In the genomic region with DNA sequence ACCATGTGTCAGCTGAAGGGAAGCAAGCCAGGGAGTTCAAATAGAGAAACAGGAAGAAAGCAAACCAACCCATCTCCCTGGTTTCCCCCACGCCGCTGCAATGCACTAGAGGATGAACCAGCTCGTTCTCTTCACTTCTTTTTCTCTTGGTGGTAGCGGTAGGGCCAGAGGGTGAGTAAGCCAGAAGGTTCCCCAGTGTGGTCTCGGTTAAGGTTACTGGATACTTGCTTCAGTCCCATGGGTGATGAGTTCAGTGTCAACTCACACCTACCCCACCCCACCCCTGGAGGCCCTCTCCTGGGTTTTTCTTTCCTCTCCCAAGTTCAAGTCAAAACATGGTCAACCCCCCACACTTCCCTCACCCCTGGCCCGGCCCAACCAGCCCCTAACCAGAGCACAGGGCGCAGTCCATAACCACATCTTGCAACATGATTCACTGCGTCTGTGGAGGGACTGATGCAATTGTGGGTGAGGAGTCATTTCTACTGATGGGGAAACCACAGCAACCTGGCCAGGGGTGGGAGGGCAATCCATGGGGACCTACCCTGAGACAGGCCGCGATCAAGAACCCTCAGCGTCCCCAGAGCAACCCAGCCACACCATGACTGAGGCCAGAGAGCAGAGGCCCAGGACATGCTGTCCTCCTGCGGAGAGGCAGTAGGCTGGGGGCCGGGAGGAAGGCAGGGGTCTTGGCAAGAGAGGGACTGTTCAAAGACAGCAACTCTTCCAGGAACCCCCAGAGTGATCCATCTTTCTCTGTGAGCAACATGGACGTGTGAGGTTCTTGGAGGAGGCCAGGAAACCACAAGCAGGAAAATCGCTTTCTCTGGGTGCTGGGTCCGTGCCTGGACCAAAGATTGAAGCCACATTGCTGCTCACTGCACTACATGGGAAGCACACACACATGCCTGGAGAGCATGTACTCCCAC, we compare ENCODE assay signal across 8 cellular contexts.
A peak's percentile ranks its signal among the peaks of the same experiment; 100 is the strongest.
DNase-seq lines count a peak whose midpoint lies in the region; ATAC-seq and TF ChIP-seq lines count a peak whose summit lies in the region.

No MANE protein-coding gene starts in this region.

- H3K27me3 Mint-ChIP-seq in CD4-positive, alpha-beta T cell, result peaks cover 7% of the 10 kb centered on the region
- H3K27me3 Mint-ChIP-seq in endothelial cell (ENCODE audit: unreplicated experiment), result peaks cover 4% of the 10 kb centered on the region

- H3K36me3 ChIP-seq in heart left ventricle, result no peaks in the 10 kb centered on the region

- POLR2A ChIA-PET in CD4-positive, alpha-beta T cell (lab: Charles Lee), result interaction anchor here (1.1 kb wide), 1 partner anchor 389 kb away, joined by 3 read pairs; a partner anchor contains a TSS

- WGBS in heart left ventricle, 4 donors, result 78 to 87% (median 83%) methylated on average over 14 to 16 of the region's 16 CpGs

- H3K27ac ChIP-seq in CD4-positive, alpha-beta T cell (ENCODE audit: low read depth, low read length), result no peak overlapping the region
- H3K27ac ChIP-seq in HL-60 (replicated peaks) (peak overlapping the region; percentile 80), heart left ventricle (peak overlapping the region in 1 of 12 donors; percentile 76)

- H3K4me1 ChIP-seq in heart left ventricle, result peaks cover 0 to 62% (median 0%) of the 10 kb centered on the region in 12 donors

- peak overlapping the region; percentile 19 for H3K27ac Mint-ChIP-seq in CD4-positive, alpha-beta T cell
- no peak overlapping the region for H3K27ac Mint-ChIP-seq in endothelial cell (ENCODE audit: unreplicated experiment)

- peak; percentile 50 for ATAC-seq in CD4-positive, alpha-beta T cell (ENCODE audit: poor library complexity)
- ATAC-seq in GM21381 (IDR thresholded peaks at IDR 0.05; ENCODE audit: unreplicated experiment), result peak; percentile 60
- peak; percentile 15 to 68 (median 66) for ATAC-seq in heart left ventricle

- no peaks in the 10 kb centered on the region for H3K36me3 Mint-ChIP-seq in CD4-positive, alpha-beta T cell (ENCODE audit: low read depth)
- peaks cover under 1% of the 10 kb centered on the region for H3K36me3 Mint-ChIP-seq in endothelial cell (ENCODE audit: low read depth, unreplicated experiment)

- H3K27me3 ChIP-seq in CD4-positive, alpha-beta T cell (ENCODE audit: control insufficient read depth, insufficient read depth, low read length), result no peaks in the 10 kb centered on the region
- no peaks in the 10 kb centered on the region for H3K27me3 ChIP-seq in HL-60 (ENCODE audit: insufficient read depth, poor library complexity, severe bottlenecking)
- H3K27me3 ChIP-seq in heart left ventricle, result peaks cover 0 to 6% (median 0%) of the 10 kb centered on the region in 9 donors

- H3K4me3 Mint-ChIP-seq in CD4-positive, alpha-beta T cell, result no peak overlapping the region
- no peak overlapping the region for H3K4me3 Mint-ChIP-seq in endothelial cell (ENCODE audit: unreplicated experiment)

- no peak for TF ChIP-seq POLR2A in heart left ventricle (IDR thresholded peaks at IDR 0.05)

- no peaks in the 10 kb centered on the region for H3K9me3 Mint-ChIP-seq in CD4-positive, alpha-beta T cell
- H3K9me3 Mint-ChIP-seq in endothelial cell (ENCODE audit: unreplicated experiment), result no peaks in the 10 kb centered on the region

- intact Hi-C loops in CD4-positive, alpha-beta T cell (cut with DNase I, micrococcal nuclease), result loop anchor here in 1 of 2 experiments (1.0 to 10.0 kb wide), 2 partner anchors 732 to 1011 kb away; no protein-coding TSS in a partner anchor
- intact Hi-C loops in heart left ventricle (cut with DNase I), result loop anchor here (1.0 to 10.0 kb wide), 8 partner anchors 752 to 1009 kb away; no protein-coding TSS in a partner anchor

- peaks cover 48% of the 10 kb centered on the region for H3K4me1 Mint-ChIP-seq in CD4-positive, alpha-beta T cell (ENCODE audit: low read depth)
- H3K4me1 Mint-ChIP-seq in endothelial cell (ENCODE audit: unreplicated experiment), result peaks cover 23% of the 10 kb centered on the region

- CTCF ChIA-PET in CD4-positive, alpha-beta T cell (lab: Charles Lee), result interaction anchor here (2.9 to 3.2 kb wide), 2 partner anchors 20 to 31 kb away, joined by 7 to 8 read pairs; no protein-coding TSS in a partner anchor

- peak in 6 of 10 experiments; percentile 19 to 49 (median 26) for DNase-seq in CD4-positive, alpha-beta T cell
- DNase-seq in HL-60 (ENCODE audit: low read depth in 1 of 2, low spot score in 1 of 2) (peak; percentile 99 to 100), heart left ventricle (peak in 2 of 5 donors; percentile 41 to 73), NCI-H187 (lab: John Stamatoyannopoulos, UW) (no peak), endothelial cell (ENCODE audit: low spot score) (no peak)
- DNase-seq in activated CD8-positive, alpha-beta memory T cell treated with anti-CD3 and anti-CD28 coated beads for 1 hour (ENCODE audit: extremely low read depth in 1 of 2, low read depth in 1 of 2), result peak; percentile 30 to 32
- DNase-seq in stimulated activated CD8-positive, alpha-beta memory T cell treated with anti-CD3 and anti-CD28 coated beads, Interleukin-4, amount 100 ng/mL, for 48 hours, result peak; percentile 88

- H3K4me3 ChIP-seq in HL-60 (replicated peaks; ENCODE audit: insufficient read depth, low read length), result no peak overlapping the region
- no peak overlapping the region for H3K4me3 ChIP-seq in heart left ventricle

- H3K9me3 ChIP-seq in CD4-positive, alpha-beta T cell (ENCODE audit: control insufficient read depth, low read length), result no peaks in the 10 kb centered on the region
- H3K9me3 ChIP-seq in heart left ventricle, result no peaks in the 10 kb centered on the region

- no peak for TF ChIP-seq CTCF in CD4-positive, alpha-beta T cell (IDR thresholded peaks at IDR 0.05)
- TF ChIP-seq CTCF in HL-60 (IDR thresholded peaks at IDR 0.05; ENCODE audit: insufficient read depth, low read length), result no peak
- TF ChIP-seq CTCF in heart left ventricle (IDR thresholded peaks at IDR 0.05), result no peak
- no peak for TF ChIP-seq CTCF in endothelial cell (IDR thresholded peaks at IDR 0.05; ENCODE audit: unreplicated experiment)

Comparison
In these comparisons a context has a peak if more than half of its experiments do, and no peak if none do; other contexts are left out.
1. DNase-seq: peak in CD4-positive, alpha-beta T cell (6 of 10), HL-60 (2 of 2), activated CD8-positive, alpha-beta memory T cell treated with anti-CD3 and anti-CD28 coated beads for 1 hour (2 of 2) and stimulated activated CD8-positive, alpha-beta memory T cell treated with anti-CD3 and anti-CD28 coated beads, Interleukin-4, amount 100 ng/mL, for 48 hours (single experiment); none in NCI-H187 (0 of 2) and endothelial cell (single experiment).
2. Peak in every context shown above with its lines, with median percentiles within 50 percentile points of each other: ATAC-seq.